Comparison of ENCODE assay signal across 18 cellular contexts in genomic region chr6:39251406-39251805, GRCh38. TPM values are rescaled to one million over a fixed set of nuclear protein-coding genes. Genes with fewer than 3 reads are reported as not detected.
A peak's percentile ranks its signal among the peaks of the same experiment; 100 is the strongest.
DNase-seq lines count a peak whose midpoint lies in the region; ATAC-seq, FAIRE-seq and TF ChIP-seq lines count a peak whose summit lies in the region.
"Had no signal": no experiment of that assay in that cellular context is flagged by ENCODE, and none has a peak within 500 bp of the region (broad histone marks: within the 10 kb centered on the region; RNA-seq: fewer than 3 reads in every experiment).

No MANE protein-coding gene starts in this region.

- no peak overlapping the region for H3K27ac Mint-ChIP-seq in naive thymus-derived CD4-positive, alpha-beta T cell

- FAIRE-seq in bronchial epithelial cell (lab: Jason Lieb, UNC), result no peak
- no peak for FAIRE-seq in pancreas (lab: Jason Lieb, UNC)
- FAIRE-seq: keratinocyte had no signal

- peaks cover 0 to 6% (median 0%) of the 10 kb centered on the region in 11 donors for H3K9me3 Mint-ChIP-seq in naive thymus-derived CD4-positive, alpha-beta T cell

- no peaks in the 10 kb centered on the region for H3K9me3 ChIP-seq in pancreas
- no peaks in the 10 kb centered on the region for H3K9me3 ChIP-seq in naive thymus-derived CD4-positive, alpha-beta T cell (ENCODE audit: control insufficient read depth in 2 of 3, low read length in 3 of 3)
- H3K9me3 ChIP-seq: suprapubic skin had no signal

- H3K4me1 ChIP-seq in pancreas, result no peaks in the 10 kb centered on the region
- H3K4me1 ChIP-seq in naive thymus-derived CD4-positive, alpha-beta T cell (ENCODE audit: control insufficient read depth in 2 of 2, insufficient read depth in 2 of 2, low read length in 2 of 2), result no peaks in the 10 kb centered on the region
- H3K4me1 ChIP-seq: psoas muscle, suprapubic skin had no signal

- H3K4me3 Mint-ChIP-seq in naive thymus-derived CD4-positive, alpha-beta T cell, result no peak overlapping the region
- H3K4me3 Mint-ChIP-seq: activated T-helper 1 cell treated with anti-CD3 and anti-CD28 coated beads, Interleukin-12 subunit alpha, Interleukin-12 subunit beta, Interleukin-2, Interleukin-4 antibody, amounts not matched to agents 30 ng/mL and 10 ng/mL and 1 ng/mL, durations not matched to agents 14 hours and 24 hours and 36 hours had no signal

- H3K4me1 Mint-ChIP-seq in naive thymus-derived CD4-positive, alpha-beta T cell, result peaks cover 0 to 7% (median 0%) of the 10 kb centered on the region in 7 donors

- ATAC-seq in pancreas, result peak in 3 of 4 donors; percentile 56 to 87 (median 82)
- no peak for ATAC-seq in naive thymus-derived CD4-positive, alpha-beta T cell
- ATAC-seq: psoas muscle had no signal

- H3K4me3 ChIP-seq in bronchial epithelial cell (ENCODE audit: low read depth, low read length), result no peak overlapping the region
- H3K4me3 ChIP-seq in pancreas, result no peak overlapping the region
- no peak overlapping the region for H3K4me3 ChIP-seq in naive thymus-derived CD4-positive, alpha-beta T cell (ENCODE audit: low read length)
- no peak overlapping the region for H3K4me3 ChIP-seq in H7 (ENCODE audit: insufficient read depth, low read depth, low read length)
- H3K4me3 ChIP-seq: BLaER1, psoas muscle, suprapubic skin had no signal

- H3K27me3 ChIP-seq in bronchial epithelial cell (ENCODE audit: control insufficient read depth, insufficient read depth, low read length), result no peaks in the 10 kb centered on the region
- H3K27me3 ChIP-seq in pancreas, result no peaks in the 10 kb centered on the region
- no peaks in the 10 kb centered on the region for H3K27me3 ChIP-seq in naive thymus-derived CD4-positive, alpha-beta T cell (ENCODE audit: control insufficient read depth in 2 of 2, insufficient read depth in 2 of 2, low read length in 2 of 2)
- no peaks in the 10 kb centered on the region for H3K27me3 ChIP-seq in H7 (ENCODE audit: control insufficient read depth, insufficient read depth, low read length)
- H3K27me3 ChIP-seq: BLaER1 had no signal

- 18 to 22% methylated on average over 8 of the region's 8 CpGs for WGBS in pancreas, 2 donors

- H3K36me3 Mint-ChIP-seq in naive thymus-derived CD4-positive, alpha-beta T cell, result no peaks in the 10 kb centered on the region

- TF ChIP-seq CTCF in bronchial epithelial cell (IDR thresholded peaks at IDR 0.05; ENCODE audit: insufficient read depth, low read length, severe bottlenecking), result no peak
- TF ChIP-seq CTCF in pancreas (IDR thresholded peaks at IDR 0.05), result no peak

- DNase-seq in HuH-7.5 (ENCODE audit: low spot score), result peak; percentile 31
- peak; percentile 54 for DNase-seq in NCI-H2227 (lab: John Stamatoyannopoulos, UW; ENCODE audit: unreplicated experiment)
- DNase-seq in bronchial epithelial cell (ENCODE audit: low read depth), result peak; percentile 13
- no peak for DNase-seq in pancreas
- DNase-seq in middle frontal gyrus (ENCODE audit: extremely low spot score, low spot score), result no peak
- DNase-seq in naive thymus-derived CD4-positive, alpha-beta T cell, result no peak
- DNase-seq in H7, result no peak
- DNase-seq: amniotic stem cell, EL, NCI-H226, psoas muscle had no signal

- no peak overlapping the region for H3K27ac ChIP-seq in pancreas
- H3K27ac ChIP-seq in naive thymus-derived CD4-positive, alpha-beta T cell (ENCODE audit: low read depth, low read length), result no peak overlapping the region
- H3K27ac ChIP-seq: BLaER1, epithelial cell of prostate, psoas muscle, RWPE1, suprapubic skin had no signal

- H3K36me3 ChIP-seq in bronchial epithelial cell (ENCODE audit: control insufficient read depth, insufficient read depth, low read length), result no peaks in the 10 kb centered on the region
- H3K36me3 ChIP-seq in pancreas, result no peaks in the 10 kb centered on the region
- H3K36me3 ChIP-seq in naive thymus-derived CD4-positive, alpha-beta T cell (ENCODE audit: control insufficient read depth in 2 of 3, insufficient read depth in 3 of 3, low read length in 3 of 3), result no peaks in the 10 kb centered on the region
- no peaks in the 10 kb centered on the region for H3K36me3 ChIP-seq in H7 (replicated peaks; ENCODE audit: control insufficient read depth, insufficient read depth, low read length)
- H3K36me3 ChIP-seq: BLaER1, suprapubic skin had no signal

- H3K27me3 Mint-ChIP-seq in naive thymus-derived CD4-positive, alpha-beta T cell, result peaks cover 0 to 19% (median 0%) of the 10 kb centered on the region in 5 donors

- intact Hi-C loops in pancreas (cut with DNase I), result no loop called here
- intact Hi-C loops in naive thymus-derived CD4-positive, alpha-beta T cell (cut with micrococcal nuclease), result no loop called here

- POLR2A ChIA-PET in naive thymus-derived CD4-positive, alpha-beta T cell (lab: Charles Lee), result no interaction called here

- CTCF ChIA-PET in naive thymus-derived CD4-positive, alpha-beta T cell (lab: Charles Lee), result no interaction called here

RNA-seq across cellular contexts. Expression of gene KCNK5, which starts 22.1 kb away (rescaled TPM):
- total RNA-seq in bronchial epithelial cell (0.26 TPM in 2 replicates), pancreas (10 to 100 TPM; 10.8 to 32.4 (median 18.7) TPM)
- polyA plus RNA-seq in pancreas, result 10 to 100 TPM; 20.5 to 30.8 TPM
- 1 to 10 TPM in 1 of 5 experiments, under 1 TPM in 2, not detected in 2; 0.24 to 9.6 (median 0.34) TPM for total RNA-seq in naive thymus-derived CD4-positive, alpha-beta T cell
- polyA plus RNA-seq in naive thymus-derived CD4-positive, alpha-beta T cell, result under 1 TPM in 1 of 2 donors, not detected in 1; 0.20 TPM
- total RNA-seq in H7 (2014; rRNA removed; shearing (Covaris generic)), result 23.8 and 30.1 TPM in 2 replicates
- total RNA-seq: M059J had no signal
- polyA plus RNA-seq: keratinocyte had no signal

Comparison
In these comparisons a context has a peak if more than half of its experiments do, and no peak if none do; other contexts are left out.
1. DNase-seq: peak in HuH-7.5 (single experiment), NCI-H2227 (single experiment) and bronchial epithelial cell (single experiment); none in pancreas (0 of 6), middle frontal gyrus (single experiment), naive thymus-derived CD4-positive, alpha-beta T cell (0 of 9) and H7 (single experiment).